In genomic region chr3:41224120-41224806, GRCh38 we compare ENCODE assay signal across 12 cellular contexts. TPM values are rescaled to one million over a fixed set of nuclear protein-coding genes. Genes with fewer than 3 reads are reported as not detected.
DNase-seq lines count a peak whose midpoint lies in the region; ATAC-seq, FAIRE-seq and TF ChIP-seq lines count a peak whose summit lies in the region.
"Had no signal": no experiment of that assay in that cellular context is flagged by ENCODE, and none has a peak within 500 bp of the region (broad histone marks: within the 10 kb centered on the region; RNA-seq: fewer than 3 reads in every experiment).

No MANE protein-coding gene starts in this region.

- no peaks in the 10 kb centered on the region for H3K9me3 ChIP-seq in uterus
- H3K9me3 ChIP-seq: esophagus squamous epithelium had no signal

- H3K27me3 Mint-ChIP-seq in natural killer cell (ENCODE audit: low read depth in 2 of 2) (no peaks in the 10 kb centered on the region), progenitor cell of endocrine pancreas (no peaks in the 10 kb centered on the region)
- H3K27me3 Mint-ChIP-seq in natural killer cell treated with Interleukin-12 subunit alpha and Interleukin-12 subunit beta and Interleukin-15 and Interleukin-18, amount 100 ng/mL, for 72 hours: no peaks in the 10 kb centered on the region
- H3K27me3 Mint-ChIP-seq in activated CD8-positive, alpha-beta memory T cell treated with anti-CD3 and anti-CD28 coated beads, Interleukin-2, amount 10 ng/mL, durations not matched to agents 7 days and 5 days: no peaks in the 10 kb centered on the region
- H3K27me3 Mint-ChIP-seq: B cell had no signal

- H3K27ac Mint-ChIP-seq in natural killer cell (peak overlapping the region; percentile 44 to 73), progenitor cell of endocrine pancreas (no peak overlapping the region)
- peak overlapping the region in 1 of 2 donors; percentile 68 for H3K27ac Mint-ChIP-seq in natural killer cell treated with Interleukin-12 subunit alpha and Interleukin-12 subunit beta and Interleukin-15 and Interleukin-18, amount 100 ng/mL, for 72 hours
- no peak overlapping the region for H3K27ac Mint-ChIP-seq in activated CD8-positive, alpha-beta memory T cell treated with anti-CD3 and anti-CD28 coated beads, Interleukin-2, amount 10 ng/mL, durations not matched to agents 7 days and 5 days
- H3K27ac Mint-ChIP-seq: B cell had no signal

- H3K27me3 ChIP-seq in bronchial epithelial cell (ENCODE audit: control insufficient read depth, insufficient read depth, low read length) (no peaks in the 10 kb centered on the region), uterus (no peaks in the 10 kb centered on the region)
- H3K27me3 ChIP-seq: esophagus squamous epithelium had no signal

- H3K4me1 ChIP-seq in uterus: peaks cover 0 to 11% of the 10 kb centered on the region in 2 donors

- H3K36me3 ChIP-seq in bronchial epithelial cell (ENCODE audit: control insufficient read depth, insufficient read depth, low read length): peaks cover 17% of the 10 kb centered on the region
- H3K36me3 ChIP-seq in uterus: no peaks in the 10 kb centered on the region

- TF ChIP-seq CTCF in natural killer cell (IDR thresholded peaks at IDR 0.05) (no peak), bronchial epithelial cell (IDR thresholded peaks at IDR 0.05; ENCODE audit: insufficient read depth, low read length, severe bottlenecking) (no peak), uterus (IDR thresholded peaks at IDR 0.05) (no peak), progenitor cell of endocrine pancreas (IDR thresholded peaks at IDR 0.05; ENCODE audit: unreplicated experiment) (no peak)

- H3K36me3 Mint-ChIP-seq in natural killer cell (peaks cover 26% of the 10 kb centered on the region), progenitor cell of endocrine pancreas (ENCODE audit: insufficient read depth) (peaks cover 29% of the 10 kb centered on the region)
- peaks cover 27% of the 10 kb centered on the region for H3K36me3 Mint-ChIP-seq in natural killer cell treated with Interleukin-12 subunit alpha and Interleukin-12 subunit beta and Interleukin-15 and Interleukin-18, amount 100 ng/mL, for 72 hours
- peaks cover 68% of the 10 kb centered on the region for H3K36me3 Mint-ChIP-seq in activated CD8-positive, alpha-beta memory T cell treated with anti-CD3 and anti-CD28 coated beads, Interleukin-2, amount 10 ng/mL, durations not matched to agents 7 days and 5 days

- peak overlapping the region; percentile 35 to 43 for H3K27ac ChIP-seq in uterus

- ATAC-seq in natural killer cell: no peak
- ATAC-seq in natural killer cell treated with Interleukin-12 subunit alpha and Interleukin-12 subunit beta and Interleukin-15 and Interleukin-18, amount 100 ng/mL, for 72 hours: no peak
- ATAC-seq in activated CD8-positive, alpha-beta memory T cell treated with anti-CD3 and anti-CD28 coated beads, Interleukin-2, amount 10 ng/mL, durations not matched to agents 7 days and 5 days: no peak

- no peak for FAIRE-seq in bronchial epithelial cell (lab: Jason Lieb, UNC)
- FAIRE-seq: TTC549 had no signal

- DNase-seq in natural killer cell (no peak), bronchial epithelial cell (ENCODE audit: low read depth) (peak; percentile 59), iris pigment epithelial cell (ENCODE audit: low read depth) (peak; percentile 91), uterus (no peak), NCI-H748 treated with DMSO at 0.1 percent for 48 hours (lab: John Stamatoyannopoulos, UW) (no peak), progenitor cell of endocrine pancreas (ENCODE audit: low spot score, unreplicated experiment) (no peak)
- no peak for DNase-seq in natural killer cell treated with Interleukin-12 subunit alpha and Interleukin-12 subunit beta and Interleukin-15 and Interleukin-18, amount 100 ng/mL, for 72 hours (ENCODE audit: low spot score)
- DNase-seq in activated CD8-positive, alpha-beta memory T cell treated with anti-CD3 and anti-CD28 coated beads, Interleukin-2, amount 10 ng/mL, durations not matched to agents 7 days and 5 days: no peak
- DNase-seq: activated effector memory CD4-positive, alpha-beta T cell treated with anti-CD3 and anti-CD28 coated beads, Interleukin-2, amount 50 U/mL, for 16 hours; esophagus squamous epithelium had no signal

- no peak for TF ChIP-seq POLR2A in uterus (IDR thresholded peaks at IDR 0.05)

- H3K4me1 Mint-ChIP-seq in natural killer cell: peaks cover 74 to 80% of the 10 kb centered on the region in 2 donors
- peaks cover 61 to 72% of the 10 kb centered on the region in 2 donors for H3K4me1 Mint-ChIP-seq in natural killer cell treated with Interleukin-12 subunit alpha and Interleukin-12 subunit beta and Interleukin-15 and Interleukin-18, amount 100 ng/mL, for 72 hours (ENCODE audit: low read depth in 2 of 2)
- peaks cover 33% of the 10 kb centered on the region for H3K4me1 Mint-ChIP-seq in activated CD8-positive, alpha-beta memory T cell treated with anti-CD3 and anti-CD28 coated beads, Interleukin-2, amount 10 ng/mL, durations not matched to agents 7 days and 5 days
- H3K4me1 Mint-ChIP-seq in progenitor cell of endocrine pancreas (ENCODE audit: low read depth): peaks cover 23% of the 10 kb centered on the region

- no peak overlapping the region for H3K4me3 ChIP-seq in bronchial epithelial cell (ENCODE audit: low read depth, low read length)
- no peak overlapping the region for H3K4me3 ChIP-seq in uterus
- H3K4me3 ChIP-seq: esophagus squamous epithelium had no signal

- CTCF ChIA-PET in activated CD8-positive, alpha-beta memory T cell treated with anti-CD3 and anti-CD28 coated beads, Interleukin-2, amount 10 ng/mL, durations not matched to agents 7 days and 5 days (lab: Charles Lee): no interaction called here

- intact Hi-C loops in natural killer cell (cut with micrococcal nuclease): no loop called here
- intact Hi-C loops in uterus (cut with DNase I; ENCODE audit: low total_unique reads): no loop called here

- H3K4me3 Mint-ChIP-seq in natural killer cell (peak overlapping the region; percentile 1), progenitor cell of endocrine pancreas (ENCODE audit: low read depth) (no peak overlapping the region)
- no peak overlapping the region for H3K4me3 Mint-ChIP-seq in natural killer cell treated with Interleukin-12 subunit alpha and Interleukin-12 subunit beta and Interleukin-15 and Interleukin-18, amount 100 ng/mL, for 72 hours
- no peak overlapping the region for H3K4me3 Mint-ChIP-seq in activated CD8-positive, alpha-beta memory T cell treated with anti-CD3 and anti-CD28 coated beads, Interleukin-2, amount 10 ng/mL, durations not matched to agents 7 days and 5 days
- H3K4me3 Mint-ChIP-seq: B cell had no signal

- H3K9me3 Mint-ChIP-seq in natural killer cell (no peaks in the 10 kb centered on the region), progenitor cell of endocrine pancreas (ENCODE audit: low read depth) (no peaks in the 10 kb centered on the region)
- no peaks in the 10 kb centered on the region for H3K9me3 Mint-ChIP-seq in natural killer cell treated with Interleukin-12 subunit alpha and Interleukin-12 subunit beta and Interleukin-15 and Interleukin-18, amount 100 ng/mL, for 72 hours
- no peaks in the 10 kb centered on the region for H3K9me3 Mint-ChIP-seq in activated CD8-positive, alpha-beta memory T cell treated with anti-CD3 and anti-CD28 coated beads, Interleukin-2, amount 10 ng/mL, durations not matched to agents 7 days and 5 days (ENCODE audit: low read depth)

RNA-seq across cellular contexts. Expression of gene CTNNB1, which starts 25.0 kb away (rescaled TPM):
- total RNA-seq in natural killer cell: 100 to 1,000 TPM; 213 to 258 (median 230) TPM
- total RNA-seq in natural killer cell treated with Interleukin-12 subunit alpha and Interleukin-12 subunit beta and Interleukin-15 and Interleukin-18, amount 100 ng/mL, for 72 hours: 100 to 1,000 TPM; 140 to 155 TPM
- 1,006 and 1,168 TPM in 2 replicates for total RNA-seq in bronchial epithelial cell
- total RNA-seq in uterus: 1,000 to 10,000 TPM in 1 of 4 donors, 100 to 1,000 TPM in 3; 319 to 1,124 (median 518) TPM
- total RNA-seq in activated CD8-positive, alpha-beta memory T cell treated with anti-CD3 and anti-CD28 coated beads, Interleukin-2, amount 10 ng/mL, durations not matched to agents 7 days and 5 days: 100 to 1,000 TPM; 116 to 214 TPM
- 504 and 531 TPM in 2 replicates for total RNA-seq in progenitor cell of endocrine pancreas

Comparison
In these comparisons a context has a peak if more than half of its experiments do, and no peak if none do; other contexts are left out.
1. DNase-seq: peak in bronchial epithelial cell (single experiment) and iris pigment epithelial cell (single experiment); none in natural killer cell (single experiment), natural killer cell treated with Interleukin-12 subunit alpha and Interleukin-12 subunit beta and Interleukin-15 and Interleukin-18, amount 100 ng/mL, for 72 hours (single experiment), uterus (0 of 2), activated CD8-positive, alpha-beta memory T cell treated with anti-CD3 and anti-CD28 coated beads, Interleukin-2, amount 10 ng/mL, durations not matched to agents 7 days and 5 days (single experiment), NCI-H748 treated with DMSO at 0.1 percent for 48 hours (single experiment) and progenitor cell of endocrine pancreas (single experiment).
2. H3K27ac Mint-ChIP-seq: peak in natural killer cell (2 of 2); none in activated CD8-positive, alpha-beta memory T cell treated with anti-CD3 and anti-CD28 coated beads, Interleukin-2, amount 10 ng/mL, durations not matched to agents 7 days and 5 days (single experiment) and progenitor cell of endocrine pancreas (single experiment).